ENCODE assay signal across 19 cellular contexts in the genomic region with DNA sequence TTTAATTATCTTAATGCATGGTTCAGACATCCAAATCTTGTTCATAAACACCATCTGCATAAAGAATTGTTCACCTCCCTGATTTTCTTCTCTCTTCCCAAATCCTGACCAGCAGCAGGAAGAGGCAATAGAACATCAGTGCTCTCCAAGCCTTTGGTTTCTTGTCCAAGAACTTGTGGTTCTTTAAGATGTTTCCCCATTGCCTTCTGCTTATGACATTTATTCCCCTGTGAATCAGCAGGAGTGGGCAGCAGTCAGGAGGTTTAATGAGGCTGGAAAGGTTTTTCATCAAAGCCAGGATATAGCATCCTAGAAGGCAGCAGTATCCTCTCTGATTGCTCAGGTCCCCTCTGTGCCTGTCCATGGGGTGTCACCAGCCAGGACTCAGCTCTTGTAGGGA. TPM values are rescaled to one million over a fixed set of nuclear protein-coding genes. Genes with fewer than 3 reads are reported as not detected.
A peak's percentile ranks its signal among the peaks of the same experiment; 100 is the strongest.
DNase-seq lines count a peak whose midpoint lies in the region; ATAC-seq and TF ChIP-seq lines count a peak whose summit lies in the region.
"Had no signal": no experiment of that assay in that cellular context is flagged by ENCODE, and none has a peak within 500 bp of the region (broad histone marks: within the 10 kb centered on the region; RNA-seq: fewer than 3 reads in every experiment).

No MANE protein-coding gene starts in this region.

- H3K4me3 ChIP-seq in AG10803 (ENCODE audit: low read length) = no peak overlapping the region
- H3K4me3 ChIP-seq in CD8-positive, alpha-beta T cell (ENCODE audit: low read depth, low read length) = no peak overlapping the region
- H3K4me3 ChIP-seq: Peyer's patch had no signal

- DNase-seq in AG10803 (ENCODE audit: low read depth) (peak; percentile 31), NCI-H446 (lab: John Stamatoyannopoulos, UW) (peak; percentile 39 to 60), iPS-NIHi7 (ENCODE audit: extremely low spot score) (no peak)
- DNase-seq in CD8-positive, alpha-beta T cell = no peak
- DNase-seq: Caco-2; CD4-positive, CD25-positive, alpha-beta regulatory T cell; DMS153; KBM-7; NCI-H1092; NCI-H146; NCI-H2029; NCI-H2227 treated with DMSO at 0.1 percent for 48 hours; NCI-H524; NCI-H774; Peyer's patch had no signal

- no peaks in the 10 kb centered on the region for H3K9me3 ChIP-seq in CD8-positive, alpha-beta T cell (ENCODE audit: low read length)
- H3K9me3 ChIP-seq: Caco-2, Peyer's patch had no signal

- H3K27me3 ChIP-seq in CD8-positive, alpha-beta T cell (ENCODE audit: insufficient read depth, low read length) = no peaks in the 10 kb centered on the region
- H3K27me3 ChIP-seq: Peyer's patch had no signal

- peaks cover 25% of the 10 kb centered on the region for H3K36me3 ChIP-seq in CD8-positive, alpha-beta T cell (ENCODE audit: insufficient read depth, low read length)

- H3K27ac Mint-ChIP-seq in CD8-positive, alpha-beta T cell = peak overlapping the region; percentile 55
- peak overlapping the region in 3 of 5 experiments; percentile 20 to 77 (median 68) for H3K27ac Mint-ChIP-seq in brain

- POLR2A ChIA-PET in CD8-positive, alpha-beta T cell (lab: Charles Lee) = no interaction called here

- no peak overlapping the region for H3K27ac ChIP-seq in CD8-positive, alpha-beta T cell (ENCODE audit: low read depth, low read length)
- H3K27ac ChIP-seq: Peyer's patch had no signal

- peaks cover 76% of the 10 kb centered on the region for H3K4me1 Mint-ChIP-seq in CD8-positive, alpha-beta T cell (ENCODE audit: low read depth)
- peaks cover 49% of the 10 kb centered on the region for H3K4me1 Mint-ChIP-seq in brain

- CTCF ChIA-PET in CD8-positive, alpha-beta T cell (lab: Charles Lee) = no interaction called here

- intact Hi-C loops in CD8-positive, alpha-beta T cell (cut with DNase I, micrococcal nuclease) = no loop called here

- peaks cover 83% of the 10 kb centered on the region for H3K36me3 Mint-ChIP-seq in CD8-positive, alpha-beta T cell
- H3K36me3 Mint-ChIP-seq in brain = peaks cover 72% of the 10 kb centered on the region

- no peak for ATAC-seq in CD8-positive, alpha-beta T cell
- ATAC-seq in HG03439 (IDR thresholded peaks at IDR 0.05; ENCODE audit: unreplicated experiment) (no peak), HG03159 (IDR thresholded peaks at IDR 0.05; ENCODE audit: unreplicated experiment) (no peak)
- ATAC-seq: SK-N-SH treated with all-trans-retinoic acid at 6 μM for 48 hours had no signal

- H3K4me1 ChIP-seq in CD8-positive, alpha-beta T cell (ENCODE audit: insufficient read depth, low read length) = peaks cover 19% of the 10 kb centered on the region

- H3K4me3 Mint-ChIP-seq in CD8-positive, alpha-beta T cell = no peak overlapping the region
- peak overlapping the region in 2 of 5 experiments; percentile 6 to 27 for H3K4me3 Mint-ChIP-seq in brain
- H3K4me3 Mint-ChIP-seq: CD4-positive, CD25-positive, alpha-beta regulatory T cell had no signal

- H3K9me3 Mint-ChIP-seq in CD8-positive, alpha-beta T cell = no peaks in the 10 kb centered on the region
- no peaks in the 10 kb centered on the region for H3K9me3 Mint-ChIP-seq in brain

- H3K27me3 Mint-ChIP-seq in CD8-positive, alpha-beta T cell (ENCODE audit: low read depth) = no peaks in the 10 kb centered on the region
- peaks cover 4% of the 10 kb centered on the region for H3K27me3 Mint-ChIP-seq in brain
- H3K27me3 Mint-ChIP-seq: CD4-positive, CD25-positive, alpha-beta regulatory T cell had no signal

- TF ChIP-seq CTCF in AG10803 (conservative IDR thresholded peaks at IDR 0.05; ENCODE audit: low read length) (no peak), brain (conservative IDR thresholded peaks at IDR 0.05) (no peak)
- TF ChIP-seq CTCF in CD8-positive, alpha-beta T cell (IDR thresholded peaks at IDR 0.05) = no peak

RNA-seq across cellular contexts. Expression of a gene that starts 5.3 kb away (rescaled TPM):
- 10 to 100 TPM; 16.2 to 24.9 TPM for total RNA-seq in CD8-positive, alpha-beta T cell
- polyA plus RNA-seq in brain (ENCODE audit: insufficient read depth, low read depth, low replicate concordance) = 67.1 TPM

Comparison
In these comparisons a context has a peak if more than half of its experiments do, and no peak if none do; other contexts are left out.
1. DNase-seq: peak in AG10803 (single experiment) and NCI-H446 (2 of 2); none in CD8-positive, alpha-beta T cell (0 of 7) and iPS-NIHi7 (single experiment).